In the genomic region with DNA sequence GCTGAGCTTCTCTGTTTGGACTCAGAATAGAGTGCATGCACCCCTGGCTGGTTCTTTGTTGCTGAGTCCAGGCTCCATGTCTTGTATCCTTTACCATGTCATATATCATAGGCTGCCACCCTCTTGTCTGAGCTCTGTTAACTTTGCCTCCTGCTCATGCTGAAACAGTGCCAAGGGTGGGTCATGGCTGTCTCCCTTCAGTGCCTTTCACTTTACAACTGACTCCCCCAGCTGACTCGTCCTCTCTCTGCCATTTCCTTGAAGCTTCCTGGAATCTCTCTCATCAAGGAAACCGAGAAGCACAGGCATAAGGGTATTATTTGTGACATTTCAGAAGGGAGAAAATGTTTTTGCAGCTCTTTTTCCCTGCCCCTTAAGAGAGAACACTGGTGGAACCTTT, we compare ENCODE assay signal across 18 cellular contexts.
"Had no signal": no experiment of that assay in that cellular context is flagged by ENCODE, and none has a peak within 500 bp of the region (broad histone marks: within the 10 kb centered on the region; RNA-seq: fewer than 3 reads in every experiment).

No MANE protein-coding gene starts in this region.

- H3K4me3 ChIP-seq: body of pancreas, coronary artery, lung, skin epidermis, suprapubic skin had no signal

- H3K4me1 ChIP-seq: body of pancreas, suprapubic skin had no signal

- DNase-seq: activated CD4-positive, alpha-beta T cell treated with anti-CD3 and anti-CD28 coated beads, Interleukin-2, amount 10 ng/mL, durations not matched to agents 7 days and 5 days; activated CD8-positive, alpha-beta memory T cell treated with anti-CD3 and anti-CD28 coated beads, Interleukin-2, amount 50 U/mL, for 48 hours; activated naive CD8-positive, alpha-beta T cell treated with anti-CD3 and anti-CD28 coated beads for 36 hours; amygdala; body of pancreas; central memory CD4-positive, alpha-beta T cell; effector CD8-positive, alpha-beta T cell; foreskin melanocyte; head of caudate nucleus; left colon; naive B cell; right cardiac atrium; T-helper 9 cell had no signal

- H3K27me3 ChIP-seq: body of pancreas, neutrophil, suprapubic skin had no signal

- ATAC-seq: body of pancreas, left colon, right cardiac atrium had no signal

- H3K27ac ChIP-seq: body of pancreas, coronary artery, neutrophil, skin epidermis, suprapubic skin had no signal

- H3K36me3 ChIP-seq: neutrophil, suprapubic skin had no signal

- H3K9me3 ChIP-seq: body of pancreas, neutrophil, suprapubic skin had no signal
